8 cellular contexts compared by ENCODE assay signal in genomic region chr1:40531381-40532061, GRCh38. TPM values are rescaled to one million over a fixed set of nuclear protein-coding genes. Genes with fewer than 3 reads are reported as not detected.
DNase-seq lines count a peak whose midpoint lies in the region; ATAC-seq and TF ChIP-seq lines count a peak whose summit lies in the region.

ZNF684 (plus strand) TSS chr1:40531637; CDS start chr1:40533167, 1,530 bp downstream.

- peaks cover 11% of the 10 kb centered on the region for H3K9me3 Mint-ChIP-seq in activated T-cell treated with anti-CD3 and anti-CD28 coated beads, Interleukin-2, amount 50 U/mL, for 24 hours

- H3F3A ChIP-seq in PC-3 (ENCODE audit: low read length, unreplicated experiment), result no peaks in the 10 kb centered on the region

- no peaks in the 10 kb centered on the region for H3K27me3 ChIP-seq in PC-3 (ENCODE audit: low read length)
- no peaks in the 10 kb centered on the region for H3K27me3 ChIP-seq in muscle layer of duodenum (ENCODE audit: low read depth, low read length)

- H3K4me1 ChIP-seq in PC-3 (ENCODE audit: insufficient read depth, low read length), result peaks cover 12% of the 10 kb centered on the region; the same call in 1 of the 2 replicates
- H3K4me1 ChIP-seq in muscle layer of duodenum (ENCODE audit: control insufficient read depth in 1 of 2, insufficient read depth in 2 of 2, low read length in 2 of 2), result peaks cover 8 to 12% of the 10 kb centered on the region in 2 donors

- H3K36me3 Mint-ChIP-seq in activated T-cell treated with anti-CD3 and anti-CD28 coated beads, Interleukin-2, amount 50 U/mL, for 24 hours (ENCODE audit: low read depth), result peaks cover 30% of the 10 kb centered on the region

- no peaks in the 10 kb centered on the region; the same call in 1 of the 2 replicates for H3K36me3 ChIP-seq in PC-3 (ENCODE audit: low read depth, low read length)
- peaks cover 0 to 4% of the 10 kb centered on the region in 2 donors for H3K36me3 ChIP-seq in muscle layer of duodenum (ENCODE audit: control insufficient read depth in 1 of 2, insufficient read depth in 2 of 2, low read length in 2 of 2)

- H3K9me2 ChIP-seq in PC-3 (replicated peaks; ENCODE audit: low read length), result no peaks in the 10 kb centered on the region

- H3K27ac ChIP-seq in PC-3 (ENCODE audit: low read length) (peak within 1 kb of the TSS; percentile 62), muscle layer of duodenum (ENCODE audit: low read length) (peak within 1 kb of the TSS; percentile 91)

- TSS peak; percentile 80 for BruUV-seq in PC-3 (replicated peaks; lab: Mats Ljungman, UMichigan)

- H3K4me3 ChIP-seq in Jurkat, Clone E6-1 (ENCODE audit: low read length), result peak within 1 kb of the TSS; percentile 94
- peak within 1 kb of the TSS; percentile 69 for H3K4me3 ChIP-seq in PC-3 (ENCODE audit: low read length)
- peak within 1 kb of the TSS; percentile 89 to 97 for H3K4me3 ChIP-seq in muscle layer of duodenum (ENCODE audit: low read depth in 1 of 2, low read length in 2 of 2)

- no peaks in the 10 kb centered on the region for H4K20me1 ChIP-seq in PC-3 (ENCODE audit: low read length)

- H3K27ac Mint-ChIP-seq in activated T-cell treated with anti-CD3 and anti-CD28 coated beads, Interleukin-2, amount 50 U/mL, for 24 hours, result peak within 1 kb of the TSS; percentile 96

- intact Hi-C loops in PC-3 (cut with micrococcal nuclease), result loop anchor here (5.0 kb wide), 1 partner anchor 136 kb away; the partner anchor contains the start of gene RIMS3

- no peak for TF ChIP-seq CTCF in PC-3 (conservative IDR thresholded peaks at IDR 0.05; ENCODE audit: low read depth, low read length)

- H3K9me3 ChIP-seq in PC-3 (ENCODE audit: low read length) (no peaks in the 10 kb centered on the region), muscle layer of duodenum (ENCODE audit: control insufficient read depth in 1 of 2, low read length in 2 of 2) (no peaks in the 10 kb centered on the region)

- H3K27me3 Mint-ChIP-seq in activated T-cell treated with anti-CD3 and anti-CD28 coated beads, Interleukin-2, amount 50 U/mL, for 24 hours, result peaks cover 11% of the 10 kb centered on the region

- peak within 1 kb of the TSS; percentile 87 for H3K4me2 ChIP-seq in PC-3 (ENCODE audit: low read length)

- peak within 1 kb of the TSS; percentile 68 for H3K9ac ChIP-seq in PC-3 (ENCODE audit: low read length)

- peaks cover 11% of the 10 kb centered on the region; the same call in 1 of the 2 replicates for H3K79me2 ChIP-seq in PC-3 (ENCODE audit: low read length)

- H2AFZ ChIP-seq in PC-3 (ENCODE audit: low read length), result peak within 1 kb of the TSS; percentile 95

- DNase-seq in DMS153 treated with DMSO at 0.1 percent for 48 hours (lab: John Stamatoyannopoulos, UW; ENCODE audit: unreplicated experiment) (peak; percentile 100), PC-3 (peak; percentile 95)
- peak; percentile 95 for DNase-seq in Jurkat, Clone E6-1 (ENCODE audit: low read depth, low spot score)
- peak; percentile 84 for DNase-seq in activated T-cell treated with anti-CD3 and anti-CD28 coated beads, Interleukin-2, amount 50 U/mL, for 24 hours
- DNase-seq in stimulated activated CD8-positive, alpha-beta memory T cell treated with anti-CD3 and anti-CD28 coated beads, Interleukin-7, amount 100 ng/mL, for 24 hours (ENCODE audit: low read depth), result peak; percentile 65

- H3K4me1 Mint-ChIP-seq in activated T-cell treated with anti-CD3 and anti-CD28 coated beads, Interleukin-2, amount 50 U/mL, for 24 hours (ENCODE audit: low read depth), result peaks cover 24% of the 10 kb centered on the region

- ATAC-seq in GM21619 (IDR thresholded peaks at IDR 0.05; ENCODE audit: unreplicated experiment), result peak; percentile 93
- ATAC-seq in PC-3, result peak; percentile 99
- ATAC-seq in esophagus mucosa, result peak; percentile 99

- H3K4me3 Mint-ChIP-seq in activated T-cell treated with anti-CD3 and anti-CD28 coated beads, Interleukin-2, amount 50 U/mL, for 24 hours, result peak within 1 kb of the TSS; percentile 96

- CTCF ChIA-PET in PC-3 (lab: Charles Lee), result interaction anchor here (0.7 kb wide), 1 partner anchor 81 kb away, joined by 3 read pairs; no protein-coding TSS in a partner anchor

- POLR2A ChIA-PET in PC-3 (lab: Charles Lee; ENCODE audit: unreplicated experiment), result interaction anchor here (0.7 to 1.0 kb wide), 3 partner anchors 12 to 157 kb away, joined by 3 to 4 read pairs (median 3); partner anchors contain the start of gene EXO5

RNA-seq across cellular contexts. Expression of gene ZNF684, which starts in this region (rescaled TPM):
- 6.1 TPM for polyA plus RNA-seq in Jurkat, Clone E6-1 (2012; ENCODE audit: insufficient read depth, insufficient read length)
- total RNA-seq in PC-3 (2014; rRNA removed) (2.1 and 6.0 TPM in 2 replicates), esophagus mucosa (1.8 TPM)

Comparison
In these comparisons a context has a peak if more than half of its experiments do, and no peak if none do; other contexts are left out.
1. Peak in every context shown above with its lines: DNase-seq, ATAC-seq, H3K4me3 ChIP-seq and H3K27ac ChIP-seq.